Comparison of ENCODE assay signal across 8 cellular contexts in genomic region chr1:155093938-155094621, GRCh38. TPM values are rescaled to one million over a fixed set of nuclear protein-coding genes. Genes with fewer than 3 reads are reported as not detected.
DNase-seq lines count a peak whose midpoint lies in the region; ATAC-seq and TF ChIP-seq lines count a peak whose summit lies in the region.

No MANE protein-coding gene starts in this region.

- DNase-seq in BJ (ENCODE audit: low read depth) (no peak), HL-60 (ENCODE audit: low read depth in 1 of 2, low spot score in 1 of 2) (peak in 1 of 2 experiments; percentile 26), dermis blood vessel endothelial cell (peak; percentile 72)
- DNase-seq in activated CD4-positive, alpha-beta memory T cell treated with anti-CD3 and anti-CD28 coated beads, Interleukin-2, amount 10 ng/mL, durations not matched to agents 7 days and 5 days, result no peak
- DNase-seq in stimulated activated CD4-positive, alpha-beta T cell treated with anti-CD3 and anti-CD28 coated beads, Interleukin-15, amount 100 ng/mL, for 24 hours, result no peak

- H3K27me3 Mint-ChIP-seq in activated CD4-positive, alpha-beta memory T cell treated with anti-CD3 and anti-CD28 coated beads, Interleukin-2, amount 10 ng/mL, durations not matched to agents 7 days and 5 days, result peaks cover 30% of the 10 kb centered on the region

- H3K36me3 ChIP-seq in BJ (ENCODE audit: control insufficient read depth, insufficient read depth, low read length), result no peaks in the 10 kb centered on the region
- H3K36me3 ChIP-seq in OCI-LY3 (replicated peaks; ENCODE audit: low read depth, low read length), result no peaks in the 10 kb centered on the region
- no peaks in the 10 kb centered on the region for H3K36me3 ChIP-seq in muscle layer of colon (ENCODE audit: insufficient read depth, low read length)

- no peaks in the 10 kb centered on the region for H3K79me2 ChIP-seq in OCI-LY3 (ENCODE audit: low read length)

- no peaks in the 10 kb centered on the region for H3K36me3 Mint-ChIP-seq in activated CD4-positive, alpha-beta memory T cell treated with anti-CD3 and anti-CD28 coated beads, Interleukin-2, amount 10 ng/mL, durations not matched to agents 7 days and 5 days (ENCODE audit: low read depth)

- CTCF ChIA-PET in BJ (lab: Yijun Ruan, JAX), result interaction anchor here (2.4 to 6.7 kb wide), 2 partner anchors 73 to 74 kb away, joined by 19 to 259 read pairs; partner anchors contain the start of gene KRTCAP2
- CTCF ChIA-PET in activated CD4-positive, alpha-beta memory T cell treated with anti-CD3 and anti-CD28 coated beads, Interleukin-2, amount 10 ng/mL, durations not matched to agents 7 days and 5 days (lab: Charles Lee), result interaction anchor here (0.9 to 6.7 kb wide), 5 partner anchors 9 to 79 kb away, joined by 3 to 209 read pairs (median 8); partner anchors contain the start of gene KRTCAP2

- H3K27ac ChIP-seq in HL-60 (replicated peaks), result no peak overlapping the region
- no peak overlapping the region for H3K27ac ChIP-seq in OCI-LY3 (ENCODE audit: low read length)
- H3K27ac ChIP-seq in muscle layer of colon (ENCODE audit: low read depth, low read length), result peak overlapping the region; percentile 77

- H3K4me3 ChIP-seq in BJ (ENCODE audit: low read depth, low read length), result no peak overlapping the region
- no peak overlapping the region for H3K4me3 ChIP-seq in HL-60 (replicated peaks; ENCODE audit: insufficient read depth, low read length)
- no peak overlapping the region for H3K4me3 ChIP-seq in OCI-LY3 (ENCODE audit: low read length)
- H3K4me3 ChIP-seq in muscle layer of colon (ENCODE audit: low read depth in 1 of 2, low read length in 2 of 2), result peak overlapping the region; percentile 11 to 26

- no peaks in the 10 kb centered on the region for H3K9me3 ChIP-seq in OCI-LY3 (ENCODE audit: insufficient read depth, low read length)
- H3K9me3 ChIP-seq in muscle layer of colon (ENCODE audit: low read length), result no peaks in the 10 kb centered on the region

- H3K4me1 ChIP-seq in OCI-LY3 (ENCODE audit: low read length) (peaks cover 14% of the 10 kb centered on the region), muscle layer of colon (ENCODE audit: insufficient read depth, low read length) (peaks cover 28% of the 10 kb centered on the region)

- H3K27me3 ChIP-seq in BJ (ENCODE audit: control insufficient read depth, insufficient read depth, low read length) (peaks cover 8% of the 10 kb centered on the region), HL-60 (ENCODE audit: insufficient read depth, poor library complexity, severe bottlenecking) (peaks cover 3% of the 10 kb centered on the region), OCI-LY3 (ENCODE audit: low read depth, low read length) (peaks cover 16% of the 10 kb centered on the region), muscle layer of colon (ENCODE audit: control insufficient read depth in 1 of 2, insufficient read depth in 2 of 2, low read length in 2 of 2) (no peaks in the 10 kb centered on the region)

- no peaks in the 10 kb centered on the region for H4K20me1 ChIP-seq in OCI-LY3 (ENCODE audit: insufficient read depth, low read length)

- peak overlapping the region; percentile 54; the same call in 1 of the 2 replicates for H2AFZ ChIP-seq in OCI-LY3 (ENCODE audit: low read depth, low read length)

- peaks cover 5% of the 10 kb centered on the region for H3K4me1 Mint-ChIP-seq in activated CD4-positive, alpha-beta memory T cell treated with anti-CD3 and anti-CD28 coated beads, Interleukin-2, amount 10 ng/mL, durations not matched to agents 7 days and 5 days

- H3K9me3 Mint-ChIP-seq in activated CD4-positive, alpha-beta memory T cell treated with anti-CD3 and anti-CD28 coated beads, Interleukin-2, amount 10 ng/mL, durations not matched to agents 7 days and 5 days, result no peaks in the 10 kb centered on the region

- H3K4me2 ChIP-seq in OCI-LY3 (ENCODE audit: low read length), result no peak overlapping the region

- POLR2A ChIA-PET in BJ (lab: Charles Lee), result no interaction called here
- POLR2A ChIA-PET in activated CD4-positive, alpha-beta memory T cell treated with anti-CD3 and anti-CD28 coated beads, Interleukin-2, amount 10 ng/mL, durations not matched to agents 7 days and 5 days (lab: Charles Lee), result interaction anchor here (1.0 kb wide), 1 partner anchor 79 kb away, joined by 3 read pairs; the partner anchor contains the start of gene KRTCAP2

- ATAC-seq in HG03442 (IDR thresholded peaks at IDR 0.05; ENCODE audit: unreplicated experiment), result no peak

- H3K9ac ChIP-seq in OCI-LY3 (ENCODE audit: low read length), result no peak overlapping the region
- H3K9ac ChIP-seq in muscle layer of colon (ENCODE audit: low read length), result no peak overlapping the region

- no peak overlapping the region for H3K4me3 Mint-ChIP-seq in activated CD4-positive, alpha-beta memory T cell treated with anti-CD3 and anti-CD28 coated beads, Interleukin-2, amount 10 ng/mL, durations not matched to agents 7 days and 5 days

- peak; percentile 55 for TF ChIP-seq CTCF in BJ (IDR thresholded peaks at IDR 0.05; ENCODE audit: insufficient read depth, low read depth, low read length)
- peak; percentile 18 for TF ChIP-seq CTCF in HL-60 (IDR thresholded peaks at IDR 0.05; ENCODE audit: insufficient read depth, low read length)
- TF ChIP-seq CTCF in OCI-LY3 (IDR thresholded peaks at IDR 0.05; ENCODE audit: low read depth, low read length), result peak; percentile 65

- H3K27ac Mint-ChIP-seq in activated CD4-positive, alpha-beta memory T cell treated with anti-CD3 and anti-CD28 coated beads, Interleukin-2, amount 10 ng/mL, durations not matched to agents 7 days and 5 days, result no peak overlapping the region

RNA-seq across cellular contexts. Expression of gene EFNA3, which starts 15.4 kb away (rescaled TPM):
- polyA plus RNA-seq in BJ (2011; rRNA removed), result 1.4 and 1.8 TPM in 2 replicates
- polyA minus RNA-seq in BJ (2011; rRNA and poly(A)+ RNA removed), result 0.47 and 1.2 TPM in 2 replicates
- total RNA-seq in dermis blood vessel endothelial cell, result 1.9 and 2.2 TPM in 2 replicates
- 1 to 10 TPM; 3.9 to 4.9 TPM for total RNA-seq in activated CD4-positive, alpha-beta memory T cell treated with anti-CD3 and anti-CD28 coated beads, Interleukin-2, amount 10 ng/mL, durations not matched to agents 7 days and 5 days

RNA-seq across cellular contexts. Expression of gene EFNA4, which starts 30.5 kb away (rescaled TPM):
- 6.6 and 12.4 TPM in 2 replicates for polyA plus RNA-seq in BJ (2011; rRNA removed)
- polyA minus RNA-seq in BJ (2011; rRNA and poly(A)+ RNA removed), result 3.9 and 4.4 TPM in 2 replicates
- 9.5 and 15.7 TPM in 2 replicates for total RNA-seq in dermis blood vessel endothelial cell
- 1 to 10 TPM; 6.6 to 8.5 TPM for total RNA-seq in activated CD4-positive, alpha-beta memory T cell treated with anti-CD3 and anti-CD28 coated beads, Interleukin-2, amount 10 ng/mL, durations not matched to agents 7 days and 5 days

RNA-seq across cellular contexts. Expression of gene EFNA1, which starts 33.6 kb away (rescaled TPM):
- polyA plus RNA-seq in BJ (2011; rRNA removed), result 1.1 and 1.6 TPM in 2 replicates
- polyA minus RNA-seq in BJ (2011; rRNA and poly(A)+ RNA removed), result 0.31 and 1.00 TPM in 2 replicates
- total RNA-seq in dermis blood vessel endothelial cell, result 119 and 138 TPM in 2 replicates
- total RNA-seq in activated CD4-positive, alpha-beta memory T cell treated with anti-CD3 and anti-CD28 coated beads, Interleukin-2, amount 10 ng/mL, durations not matched to agents 7 days and 5 days, result not detected

RNA-seq across cellular contexts. Expression of gene SLC50A1, which starts 41.6 kb away (rescaled TPM):
- polyA plus RNA-seq in BJ (2011; rRNA removed), result 39.5 and 47.4 TPM in 2 replicates
- 20.7 and 33.1 TPM in 2 replicates for polyA minus RNA-seq in BJ (2011; rRNA and poly(A)+ RNA removed)
- total RNA-seq in dermis blood vessel endothelial cell, result 26.2 and 27.1 TPM in 2 replicates
- total RNA-seq in activated CD4-positive, alpha-beta memory T cell treated with anti-CD3 and anti-CD28 coated beads, Interleukin-2, amount 10 ng/mL, durations not matched to agents 7 days and 5 days, result 10 to 100 TPM; 50.4 to 52.6 TPM

RNA-seq across cellular contexts. Expression of gene ADAM15, which starts 43.0 kb away (rescaled TPM):
- polyA plus RNA-seq in BJ (2011; rRNA removed), result 55.1 and 88.8 TPM in 2 replicates
- polyA minus RNA-seq in BJ (2011; rRNA and poly(A)+ RNA removed), result 51.8 and 148 TPM in 2 replicates
- total RNA-seq in dermis blood vessel endothelial cell, result 289 and 307 TPM in 2 replicates
- total RNA-seq in activated CD4-positive, alpha-beta memory T cell treated with anti-CD3 and anti-CD28 coated beads, Interleukin-2, amount 10 ng/mL, durations not matched to agents 7 days and 5 days, result 10 to 100 TPM; 73.9 to 76.4 TPM

Comparison
In these comparisons a context has a peak if more than half of its experiments do, and no peak if none do; other contexts are left out.
1. H3K4me3 ChIP-seq: peak in muscle layer of colon (2 of 2); none in BJ (single experiment), HL-60 (single experiment) and OCI-LY3 (single experiment).
2. RNA of gene EFNA1, which starts 33.6 kb away (total RNA-seq): 119 to 138 TPM in dermis blood vessel endothelial cell; not detected in activated CD4-positive, alpha-beta memory T cell treated with anti-CD3 and anti-CD28 coated beads, Interleukin-2, amount 10 ng/mL, durations not matched to agents 7 days and 5 days; every median in the first group is over 100 times any median in the second.
3. Peak in every context shown above with its lines, with median percentiles within 50 percentile points of each other: CTCF ChIP-seq.